ENCODE assay signal across 1 cellular context in genomic region chr16:86347916-86348555, GRCh38.
TF ChIP-seq lines count a peak whose summit lies in the region.

No MANE protein-coding gene starts in this region.

TF ChIP-seq in HEK293, 187 proteins besides CTCF, POLR2A, EP300 and RAD21 (continued from another document):
- no peak for TF ChIP-seq ZNF501 (tag by site-specific recombination; IDR thresholded peaks at IDR 0.05)
TF ChIP-seq in HEK293: peak in this region for 1.
